ENCODE assay signal across 8 cellular contexts in genomic region chr22:32531955-32532818, GRCh38. TPM values are rescaled to one million over a fixed set of nuclear protein-coding genes. Genes with fewer than 3 reads are reported as not detected.
DNase-seq lines count a peak whose midpoint lies in the region; ATAC-seq and TF ChIP-seq lines count a peak whose summit lies in the region.

No MANE protein-coding gene starts in this region.

- TF ChIP-seq POLR2A in ovary (IDR thresholded peaks at IDR 0.05), result no peak

- WGBS in ovary, 3 donors, result 35 to 40% (median 38%) methylated on average over 19 of the region's 19 CpGs

- peak overlapping the region; percentile 71 for H3K27ac ChIP-seq in RWPE1
- peak overlapping the region; percentile 1 to 53 for H3K27ac ChIP-seq in ovary

- no peaks in the 10 kb centered on the region for H3K9me3 ChIP-seq in ovary

- H3K4me3 ChIP-seq in ovary, result no peak overlapping the region

- H3K27me3 ChIP-seq in ovary, result no peaks in the 10 kb centered on the region

- CTCF ChIA-PET in RWPE1 (lab: Yijun Ruan, JAX), result interaction anchor here (0.6 to 1.6 kb wide), 4 partner anchors 15 to 468 kb away, joined by 3 to 15 read pairs (median 4); no protein-coding TSS in a partner anchor

- DNase-seq in DMS153 treated with DMSO at 0.1 percent for 48 hours (lab: John Stamatoyannopoulos, UW; ENCODE audit: unreplicated experiment) (peak; percentile 57), RWPE1 (ENCODE audit: low spot score) (peak; percentile 36), foreskin melanocyte (peak; percentile 93), ovary (peak in 3 of 5 donors; percentile 42 to 75 (median 69)), inferior parietal cortex (ENCODE audit: extremely low spot score) (no peak), SKM-1 (lab: John Stamatoyannopoulos, UW; ENCODE audit: unreplicated experiment) (no peak)
- DNase-seq in effector CD4-positive, alpha-beta T cell, result no peak

- POLR2A ChIA-PET in RWPE1 (lab: Yijun Ruan, JAX; ENCODE audit: low non-redundant PET), result no interaction called here

- ATAC-seq in GM18498 (IDR thresholded peaks at IDR 0.05; ENCODE audit: unreplicated experiment), result no peak

- TF ChIP-seq CTCF in RWPE1 (conservative IDR thresholded peaks at IDR 0.05; ENCODE audit: low read depth) (no peak), ovary (IDR thresholded peaks at IDR 0.05) (no peak)

- TF ChIP-seq EP300 in ovary (IDR thresholded peaks at IDR 0.05), result no peak

- peaks cover 22% of the 10 kb centered on the region for H3K4me1 ChIP-seq in ovary (ENCODE audit: insufficient read depth)

- no peaks in the 10 kb centered on the region for H3K36me3 ChIP-seq in ovary

- intact Hi-C loops in ovary (cut with DNase I), result loop anchor here (5.0 to 10.0 kb wide), 4 partner anchors 93 to 273 kb away; partner anchors contain the start of gene TIMP3 (in 2 of the 4)

RNA-seq across cellular contexts. Expression of gene FBXO7, which starts 57.6 kb away (rescaled TPM):
- 10 to 100 TPM; 70.7 to 94.1 (median 85.6) TPM for total RNA-seq in ovary
- 100 to 1,000 TPM in 1 of 2 donors, 10 to 100 TPM in 1; 69.7 to 151 TPM for polyA plus RNA-seq in ovary

Comparison
In these comparisons a context has a peak if more than half of its experiments do, and no peak if none do; other contexts are left out.
1. DNase-seq: peak in DMS153 treated with DMSO at 0.1 percent for 48 hours (single experiment), RWPE1 (single experiment), foreskin melanocyte (single experiment) and ovary (3 of 5); none in inferior parietal cortex (single experiment), SKM-1 (single experiment) and effector CD4-positive, alpha-beta T cell (single experiment).